8 cellular contexts compared by ENCODE assay signal in genomic region chr16:53743149-53743566, GRCh38. TPM values are rescaled to one million over a fixed set of nuclear protein-coding genes. Genes with fewer than 3 reads are reported as not detected.
A peak's percentile ranks its signal among the peaks of the same experiment; 100 is the strongest.
DNase-seq lines count a peak whose midpoint lies in the region; ATAC-seq, FAIRE-seq and TF ChIP-seq lines count a peak whose summit lies in the region.

No MANE protein-coding gene starts in this region.

- DNase-seq in COR-L47 (lab: John Stamatoyannopoulos, UW) (peak; percentile 38), H7 (peak; percentile 26), SKM-1 treated with dmso at 0.1 percent for 144 hours (lab: John Stamatoyannopoulos, UW; ENCODE audit: unreplicated experiment) (peak; percentile 35), germinal center (ENCODE audit: low spot score) (peak; percentile 6), tibial nerve (ENCODE audit: low spot score in 2 of 2) (no peak), urothelium cell line (ENCODE audit: low spot score) (no peak), OCI-M2 (lab: John Stamatoyannopoulos, UW; ENCODE audit: unreplicated experiment) (no peak)

- no peak overlapping the region for H3K27ac ChIP-seq in tibial nerve

- H3K4me1 ChIP-seq in tibial nerve, result peaks cover 0 to 24% (median 0%) of the 10 kb centered on the region in 4 donors

- no peak for TF ChIP-seq POLR2A in tibial nerve (IDR thresholded peaks at IDR 0.05)

- 71 to 75% methylated on average over 3 of the region's 3 CpGs for WGBS in tibial nerve, 2 donors

- H3K9me3 ChIP-seq in tibial nerve, result peaks cover 0 to 6% (median 3%) of the 10 kb centered on the region in 4 donors

- no peak for ATAC-seq in HG03280 (IDR thresholded peaks at IDR 0.05; ENCODE audit: unreplicated experiment)

- no peak overlapping the region for H3K4me3 ChIP-seq in H7 (ENCODE audit: insufficient read depth, low read depth, low read length)
- no peak overlapping the region for H3K4me3 ChIP-seq in tibial nerve

- H3K27me3 ChIP-seq in H7 (ENCODE audit: control insufficient read depth, insufficient read depth, low read length), result no peaks in the 10 kb centered on the region
- no peaks in the 10 kb centered on the region for H3K27me3 ChIP-seq in tibial nerve

- H3K36me3 ChIP-seq in H7 (replicated peaks; ENCODE audit: control insufficient read depth, insufficient read depth, low read length), result no peaks in the 10 kb centered on the region
- H3K36me3 ChIP-seq in tibial nerve, result no peaks in the 10 kb centered on the region

- FAIRE-seq in urothelium cell line (lab: Jason Lieb, UNC), result no peak

- TF ChIP-seq CTCF in tibial nerve (IDR thresholded peaks at IDR 0.05), result peak in 3 of 5 experiments; percentile 15 to 44 (median 31)

- TF ChIP-seq EP300 in tibial nerve (IDR thresholded peaks at IDR 0.05), result no peak

RNA-seq across cellular contexts. Expression of gene FTO, which starts 39.2 kb away (rescaled TPM):
- total RNA-seq in H7 (2014; rRNA removed; shearing (Covaris generic)), result 55.3 and 74.6 TPM in 2 replicates
- 100 to 1,000 TPM in 3 of 4 donors, 10 to 100 TPM in 1; 98.1 to 127 (median 109) TPM for total RNA-seq in tibial nerve

RNA-seq across cellular contexts. Expression of gene RPGRIP1L, which starts 39.5 kb away (rescaled TPM):
- 6.2 and 8.3 TPM in 2 replicates for total RNA-seq in H7 (2014; rRNA removed; shearing (Covaris generic))
- total RNA-seq in tibial nerve, result 1 to 10 TPM; 4.4 to 7.1 (median 6.6) TPM

Comparison
In these comparisons a context has a peak if more than half of its experiments do, and no peak if none do; other contexts are left out.
1. DNase-seq: peak in COR-L47 (single experiment), H7 (single experiment), SKM-1 treated with dmso at 0.1 percent for 144 hours (single experiment) and germinal center (single experiment); none in tibial nerve (0 of 2), urothelium cell line (single experiment) and OCI-M2 (single experiment).